In genomic region chr3:143266936-143267335, GRCh38 we compare ENCODE assay signal across 11 cellular contexts.
DNase-seq lines count a peak whose midpoint lies in the region; ATAC-seq and TF ChIP-seq lines count a peak whose summit lies in the region.
"Had no signal": no experiment of that assay in that cellular context is flagged by ENCODE, and none has a peak within 500 bp of the region (broad histone marks: within the 10 kb centered on the region; RNA-seq: fewer than 3 reads in every experiment).

No MANE protein-coding gene starts in this region.

- H3K27me3 ChIP-seq in esophagus muscularis mucosa (no peaks in the 10 kb centered on the region), gastrocnemius medialis (no peaks in the 10 kb centered on the region)

- H3K27me3 Mint-ChIP-seq in naive B cell = no peaks in the 10 kb centered on the region

- H3K4me1 Mint-ChIP-seq in naive B cell = peaks cover 8 to 28% (median 9%) of the 10 kb centered on the region in 3 donors

- no peaks in the 10 kb centered on the region for H3K9me3 Mint-ChIP-seq in naive B cell
- H3K9me3 Mint-ChIP-seq: activated T-helper 2 cell treated with anti-CD3 and anti-CD28 coated beads, Interferon-gamma antibody, Interleukin-2, Interleukin-4, amounts not matched to agents 10 μg/mL and 5 μg/mL and 100 μg/mL, durations not matched to agents 14 hours and 24 hours and 36 hours had no signal

- in situ Hi-C loops in gastrocnemius medialis (cut with MboI; ENCODE audit: low sequenced_read_pairs in 4 of 4) = no loop called here

- H3K9me3 ChIP-seq in esophagus muscularis mucosa (no peaks in the 10 kb centered on the region), gastrocnemius medialis (no peaks in the 10 kb centered on the region)

- TF ChIP-seq POLR2A in esophagus muscularis mucosa (IDR thresholded peaks at IDR 0.05; ENCODE audit: low read depth) = no peak
- TF ChIP-seq POLR2A in gastrocnemius medialis (IDR thresholded peaks at IDR 0.05) = no peak

- intact Hi-C loops in esophagus muscularis mucosa (cut with DNase I) (no loop called here), gastrocnemius medialis (cut with DNase I; ENCODE audit: low total_unique reads) (no loop called here)

- peak overlapping the region in 2 of 6 donors; percentile 26 to 44 for H3K27ac Mint-ChIP-seq in naive B cell
- H3K27ac Mint-ChIP-seq: activated T-helper 2 cell treated with anti-CD3 and anti-CD28 coated beads, Interferon-gamma antibody, Interleukin-2, Interleukin-4, amounts not matched to agents 10 μg/mL and 5 μg/mL and 100 μg/mL, durations not matched to agents 14 hours and 24 hours and 36 hours had no signal

- peaks cover 8 to 23% of the 10 kb centered on the region in 2 donors for H3K36me3 Mint-ChIP-seq in naive B cell

- TF ChIP-seq CTCF in esophagus muscularis mucosa (IDR thresholded peaks at IDR 0.05) (no peak), gastrocnemius medialis (IDR thresholded peaks at IDR 0.05 in 4 of 5, conservative IDR thresholded peaks at IDR 0.05 in 1 of 5) (no peak)

- no peak overlapping the region for H3K4me3 Mint-ChIP-seq in naive B cell

- H3K4me3 ChIP-seq in esophagus muscularis mucosa (no peak overlapping the region), gastrocnemius medialis (no peak overlapping the region)

- H3K4me1 ChIP-seq in esophagus muscularis mucosa (no peaks in the 10 kb centered on the region), gastrocnemius medialis (no peaks in the 10 kb centered on the region)

- DNase-seq in naive B cell (peak; percentile 6), esophagus muscularis mucosa (ENCODE audit: extremely low spot score) (no peak), AG20443 (ENCODE audit: low spot score) (no peak), NCI-H526 (lab: John Stamatoyannopoulos, UW) (no peak), gastrocnemius medialis (no peak)
- DNase-seq: midbrain, NCI-H69 had no signal

- ATAC-seq in GM18867 (IDR thresholded peaks at IDR 0.05; ENCODE audit: unreplicated experiment) (peak; percentile 81), GM21576 (IDR thresholded peaks at IDR 0.05; ENCODE audit: unreplicated experiment) (peak; percentile 75), HG03442 (IDR thresholded peaks at IDR 0.05; ENCODE audit: unreplicated experiment) (peak; percentile 79), naive B cell (ENCODE audit: low read depth in 2 of 2) (peak; percentile 73 to 77), gastrocnemius medialis (no peak)

- H3K27ac ChIP-seq in esophagus muscularis mucosa (replicated peaks in 1 of 4) (no peak overlapping the region), gastrocnemius medialis (no peak overlapping the region)

- TF ChIP-seq EP300 in esophagus muscularis mucosa (IDR thresholded peaks at IDR 0.05) = no peak

- peaks cover 0 to 5% (median 0%) of the 10 kb centered on the region in 4 donors for H3K36me3 ChIP-seq in esophagus muscularis mucosa
- H3K36me3 ChIP-seq in gastrocnemius medialis = no peaks in the 10 kb centered on the region

Comparison
In these comparisons a context has a peak if more than half of its experiments do, and no peak if none do; other contexts are left out.
1. ATAC-seq: peak in GM18867 (single experiment), GM21576 (single experiment), HG03442 (single experiment) and naive B cell (2 of 2); none in gastrocnemius medialis (0 of 2).